ENCODE assay signal across 30 cellular contexts in the genomic region with DNA sequence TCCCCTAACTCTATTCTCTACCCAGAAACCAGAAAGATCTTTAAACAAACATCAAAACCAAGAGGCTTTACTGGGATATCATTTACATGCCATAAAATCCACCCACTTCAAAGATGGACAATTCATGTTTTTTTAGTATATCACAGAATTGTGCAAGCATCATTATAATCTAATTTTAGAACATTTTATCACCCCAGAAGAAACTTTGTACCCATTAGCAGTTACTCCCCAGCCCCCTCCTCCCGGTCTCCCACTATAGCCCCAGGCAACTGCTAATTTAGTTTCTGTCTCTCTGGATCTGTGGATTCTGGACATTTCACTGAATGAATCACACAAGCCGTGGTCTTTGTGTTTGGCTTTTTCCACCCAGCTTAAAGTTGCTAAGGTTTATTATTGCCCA. TPM values are rescaled to one million over a fixed set of nuclear protein-coding genes. Genes with fewer than 3 reads are reported as not detected.
A peak's percentile ranks its signal among the peaks of the same experiment; 100 is the strongest.
DNase-seq lines count a peak whose midpoint lies in the region; ATAC-seq, FAIRE-seq and TF ChIP-seq lines count a peak whose summit lies in the region.
"Had no signal": no experiment of that assay in that cellular context is flagged by ENCODE, and none has a peak within 500 bp of the region (broad histone marks: within the 10 kb centered on the region; RNA-seq: fewer than 3 reads in every experiment).

No MANE protein-coding gene starts in this region.

- no peak for FAIRE-seq in GM12891 (lab: Jason Lieb, UNC)
- FAIRE-seq: bronchial epithelial cell, colon, kidney, RCC 7860, urothelium cell line had no signal

- TF ChIP-seq CTCF in HFFc6 (IDR thresholded peaks at IDR 0.05), result no peak
- no peak for TF ChIP-seq CTCF in brain (conservative IDR thresholded peaks at IDR 0.05)
- no peak for TF ChIP-seq CTCF in psoas muscle (IDR thresholded peaks at IDR 0.05)
- TF ChIP-seq CTCF in omental fat pad (IDR thresholded peaks at IDR 0.05), result no peak

- H3K9me3 ChIP-seq in CD8-positive, alpha-beta memory T cell (ENCODE audit: low read length), result no peaks in the 10 kb centered on the region
- no peaks in the 10 kb centered on the region for H3K9me3 ChIP-seq in psoas muscle
- H3K9me3 ChIP-seq: lower lobe of right lung, mucosa of descending colon, sigmoid colon, SJSA1 had no signal

- intact Hi-C loops in psoas muscle (cut with DNase I), result loop anchor here (5.0 kb wide), 6 partner anchors 53 to 363 kb away; a partner anchor contains a TSS

- ATAC-seq in psoas muscle (no peak), omental fat pad (ENCODE audit: low FRiP score) (no peak)
- ATAC-seq: GM23338, lower lobe of right lung, mucosa of descending colon had no signal

- H3K4me1 ChIP-seq in CD8-positive, alpha-beta memory T cell (ENCODE audit: insufficient read depth, low read length), result peaks cover 42% of the 10 kb centered on the region
- H3K4me1 ChIP-seq in psoas muscle, result peaks cover 44% of the 10 kb centered on the region

- WGBS in psoas muscle, 3 donors, result 84 to 97% (median 88%) methylated on average over 2 of the region's 2 CpGs

- TF ChIP-seq POLR2A in GM12891 (IDR thresholded peaks at IDR 0.05; ENCODE audit: low read depth, low read length), result no peak

- peaks cover 0 to 4% (median 2%) of the 10 kb centered on the region in 3 donors for H3K36me3 Mint-ChIP-seq in CD8-positive, alpha-beta memory T cell
- H3K36me3 Mint-ChIP-seq in HFFc6 (ENCODE audit: low read depth) (peaks cover 3% of the 10 kb centered on the region; the same call in 1 of the 2 replicates), brain (no peaks in the 10 kb centered on the region)
- H3K36me3 Mint-ChIP-seq: IgD-negative memory B cell had no signal

- no peak overlapping the region for H3K4me3 ChIP-seq in CD8-positive, alpha-beta memory T cell (ENCODE audit: low read length)
- H3K4me3 ChIP-seq in psoas muscle, result peak overlapping the region; percentile 55
- H3K4me3 ChIP-seq: GM23338, lower lobe of right lung, mucosa of descending colon, sigmoid colon, SJSA1 had no signal

- CTCF ChIA-PET in CD8-positive, alpha-beta memory T cell (lab: Charles Lee), result interaction anchor here (1.0 to 2.8 kb wide), 7 partner anchors 12 to 274 kb away, joined by 3 to 8 read pairs (median 4); a partner anchor contains a TSS

- H3K9me3 Mint-ChIP-seq in CD8-positive, alpha-beta memory T cell, result no peaks in the 10 kb centered on the region
- no peaks in the 10 kb centered on the region for H3K9me3 Mint-ChIP-seq in HFFc6
- no peaks in the 10 kb centered on the region for H3K9me3 Mint-ChIP-seq in brain
- H3K9me3 Mint-ChIP-seq: GM23338 had no signal

- no peaks in the 10 kb centered on the region for H3K36me3 ChIP-seq in CD8-positive, alpha-beta memory T cell (ENCODE audit: insufficient read depth, low read length)
- H3K36me3 ChIP-seq in psoas muscle (ENCODE audit: insufficient read depth in 1 of 2, low read depth in 1 of 2), result no peaks in the 10 kb centered on the region
- H3K36me3 ChIP-seq: lower lobe of right lung, sigmoid colon, SJSA1 had no signal

- peaks cover 29 to 45% (median 33%) of the 10 kb centered on the region in 3 donors for H3K4me1 Mint-ChIP-seq in CD8-positive, alpha-beta memory T cell
- H3K4me1 Mint-ChIP-seq in HFFc6 (ENCODE audit: low read depth), result peaks cover 21% of the 10 kb centered on the region
- H3K4me1 Mint-ChIP-seq in brain, result peaks cover 48% of the 10 kb centered on the region

- no peak overlapping the region for H3K27ac ChIP-seq in CD8-positive, alpha-beta memory T cell (ENCODE audit: low read depth, low read length)
- peak overlapping the region; percentile 84 for H3K27ac ChIP-seq in psoas muscle
- H3K27ac ChIP-seq: epithelial cell of prostate, lower lobe of right lung, sigmoid colon, SJSA1 had no signal

- no peak for DNase-seq in CD8-positive, alpha-beta memory T cell
- DNase-seq in HFFc6, result peak; percentile 39
- DNase-seq in psoas muscle, result no peak
- no peak for DNase-seq in GM12891 (ENCODE audit: insufficient read length, low spot score)
- no peak for DNase-seq in NCI-H1105 (lab: John Stamatoyannopoulos, UW)
- DNase-seq in omental fat pad (ENCODE audit: low spot score), result no peak
- DNase-seq: activated CD4-positive, alpha-beta T cell treated with anti-CD3 and anti-CD28 coated beads for 4 hours; activated effector memory CD4-positive, alpha-beta T cell treated with anti-CD3 and anti-CD28 coated beads, Interleukin-2, amount 50 U/mL, for 16 hours; activated T-cell treated with anti-CD3 and anti-CD28 coated beads, Interleukin-2, amount 50 U/mL, for 1 hour; DMS 273 treated with DMSO at 0.1 percent for 48 hours; effector CD4-positive, alpha-beta T cell; kidney; lower lobe of right lung; mucosa of descending colon; NCI-H1105 treated with DMSO at 0.1 percent for 48 hours; NCI-H2029; NCI-H2227 treated with DMSO at 0.1 percent for 48 hours; NCI-H748 treated with DMSO at 0.1 percent for 48 hours; sigmoid colon; stimulated activated naive CD4-positive, alpha-beta T cell treated with Interleukin-2 at 50 U/mL for 16 hours had no signal

- no peak overlapping the region for H3K4me3 Mint-ChIP-seq in CD8-positive, alpha-beta memory T cell
- H3K4me3 Mint-ChIP-seq in HFFc6, result no peak overlapping the region
- H3K4me3 Mint-ChIP-seq in brain, result no peak overlapping the region
- H3K4me3 Mint-ChIP-seq: CD14-positive monocyte, GM23338, IgD-negative memory B cell had no signal

- peak overlapping the region in 6 of 8 donors; percentile 1 to 94 (median 21) for H3K27ac Mint-ChIP-seq in CD8-positive, alpha-beta memory T cell
- H3K27ac Mint-ChIP-seq in HFFc6 (no peak overlapping the region), brain (peak overlapping the region in 3 of 5 experiments; percentile 3 to 26 (median 25))
- H3K27ac Mint-ChIP-seq: GM23338, IgD-negative memory B cell had no signal

- no peaks in the 10 kb centered on the region for H3K27me3 ChIP-seq in CD8-positive, alpha-beta memory T cell (ENCODE audit: insufficient read depth, low read length, poor library complexity, severe bottlenecking)
- H3K27me3 ChIP-seq in psoas muscle (ENCODE audit: insufficient read depth in 3 of 3, low read length in 2 of 3), result no peaks in the 10 kb centered on the region
- H3K27me3 ChIP-seq: sigmoid colon, SJSA1 had no signal

- POLR2A ChIA-PET in CD8-positive, alpha-beta memory T cell (lab: Charles Lee), result interaction anchor here (1.2 kb wide), 1 partner anchor 20 kb away, joined by 4 read pairs; no protein-coding TSS in a partner anchor

- H3K27me3 Mint-ChIP-seq in CD8-positive, alpha-beta memory T cell, result peaks cover 0 to 3% of the 10 kb centered on the region in 2 donors
- H3K27me3 Mint-ChIP-seq in HFFc6 (ENCODE audit: insufficient read depth) (peaks cover 35% of the 10 kb centered on the region), brain (peaks cover 7% of the 10 kb centered on the region)
- H3K27me3 Mint-ChIP-seq: IgD-negative memory B cell had no signal

TF ChIP-seq in GM12891, 5 proteins besides CTCF, POLR2A, EP300 and RAD21:
- no peak for TF ChIP-seq TAF1 (IDR thresholded peaks at IDR 0.05; ENCODE audit: low read depth, low read length)
- TF ChIP-seq POU2F2 (IDR thresholded peaks at IDR 0.05; ENCODE audit: low read depth, low read length), result no peak
- TF ChIP-seq POLR2AphosphoS5 (IDR thresholded peaks at IDR 0.05; ENCODE audit: low read depth, low read length), result no peak
- TF ChIP-seq PAX5 (IDR thresholded peaks at IDR 0.05; ENCODE audit: insufficient read depth, low read length, severe bottlenecking), result no peak
- no peak for TF ChIP-seq SPI1 (IDR thresholded peaks at IDR 0.05; ENCODE audit: low read depth, low read length)
TF ChIP-seq in GM12891: peak in this region for 0.

RNA-seq across cellular contexts. Expression of a gene that starts 4.8 kb away (rescaled TPM):
- total RNA-seq in CD8-positive, alpha-beta memory T cell, result 10 to 100 TPM; 10.6 to 11.7 TPM
- polyA plus RNA-seq in CD8-positive, alpha-beta memory T cell, result 4.6 TPM
- total RNA-seq in HFFc6 (2021; fragmentation: NEBNext Ultra II Directional; extraction: Animal tissue kit (Norgen Biotek cat#: 25700)), result 10 to 100 TPM; 48.1 to 64.5 (median 58.8) TPM
- polyA plus RNA-seq in brain (ENCODE audit: insufficient read depth, low read depth, low replicate concordance) (118 TPM), psoas muscle (10 to 100 TPM; 25.3 to 39.3 (median 29.0) TPM)
- total RNA-seq in psoas muscle (100 to 1,000 TPM in 1 of 4 donors, 10 to 100 TPM in 3; 37.8 to 104 (median 56.1) TPM), omental fat pad (10 to 100 TPM; 26.0 to 57.3 (median 53.6) TPM)
- 2.9 TPM for polyA plus RNA-seq in GM12891 (2012; ENCODE audit: low read depth, missing spikeins)

RNA-seq across cellular contexts. Expression of a gene that starts 24.5 kb away (rescaled TPM):
- 10 to 100 TPM; 30.2 to 33.5 TPM for total RNA-seq in CD8-positive, alpha-beta memory T cell
- 29.7 TPM for polyA plus RNA-seq in CD8-positive, alpha-beta memory T cell
- total RNA-seq in HFFc6 (2021; fragmentation: NEBNext Ultra II Directional; extraction: Animal tissue kit (Norgen Biotek cat#: 25700)), result 10 to 100 TPM; 52.4 to 69.1 (median 59.1) TPM
- 81.4 TPM for polyA plus RNA-seq in brain (ENCODE audit: insufficient read depth, low read depth, low replicate concordance)
- 100 to 1,000 TPM in 1 of 4 donors, 10 to 100 TPM in 3; 85.2 to 112 (median 94.1) TPM for total RNA-seq in psoas muscle
- polyA plus RNA-seq in psoas muscle, result 100 to 1,000 TPM in 2 of 3 donors, 10 to 100 TPM in 1; 99.2 to 135 (median 110) TPM
- polyA plus RNA-seq in GM12891 (2012; ENCODE audit: low read depth, missing spikeins), result 31.3 TPM
- total RNA-seq in omental fat pad, result 10 to 100 TPM; 40.8 to 84.2 (median 61.3) TPM
